In the genomic region with DNA sequence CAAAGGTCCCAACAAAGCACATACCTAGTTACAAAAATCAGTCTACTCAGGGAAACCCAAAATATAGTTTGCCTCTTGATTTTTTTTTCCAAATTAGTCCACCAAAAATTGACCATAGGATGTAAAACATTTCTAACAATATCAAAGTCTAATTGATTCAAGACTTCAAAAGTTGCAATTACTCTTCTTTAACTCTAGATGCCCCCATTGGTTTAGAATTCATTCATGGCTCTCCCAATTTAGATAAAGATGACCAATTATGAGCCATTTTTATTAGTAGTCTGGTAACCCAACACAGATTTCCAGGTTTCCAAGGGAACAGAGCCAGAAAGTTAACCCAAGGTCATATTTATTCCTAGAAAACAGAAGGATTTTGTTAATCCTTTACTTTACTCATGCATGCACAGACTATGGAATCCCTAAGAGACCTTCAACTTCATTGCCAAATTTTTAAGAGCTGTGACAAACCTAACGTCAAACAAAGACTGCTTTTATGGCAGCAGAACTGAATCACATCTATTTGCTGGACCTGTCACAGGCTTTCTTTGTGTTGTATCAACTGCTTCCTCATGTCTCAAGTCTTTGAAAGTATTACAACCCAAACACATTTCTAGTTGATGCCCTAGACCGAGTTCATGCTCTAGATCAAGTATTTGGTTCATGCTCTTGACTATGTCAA, we compare ENCODE assay signal across 2 cellular contexts.
TF ChIP-seq lines count a peak whose summit lies in the region.

No MANE protein-coding gene starts in this region.

TF ChIP-seq in Ishikawa, 13 proteins besides CTCF, POLR2A, EP300 and RAD21 (continued from another document):
- no peak for TF ChIP-seq REST (IDR thresholded peaks at IDR 0.05; ENCODE audit: low read depth)
- no peak for TF ChIP-seq EGR1 (IDR thresholded peaks at IDR 0.05)
- no peak for TF ChIP-seq USF1 (IDR thresholded peaks at IDR 0.05)
- TF ChIP-seq, protein P1, sequence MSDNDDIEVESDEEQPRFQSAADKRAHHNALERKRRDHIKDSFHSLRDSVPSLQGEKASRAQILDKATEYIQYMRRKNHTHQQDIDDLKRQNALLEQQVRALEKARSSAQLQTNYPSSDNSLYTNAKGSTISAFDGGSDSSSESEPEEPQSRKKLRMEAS (IDR thresholded peaks at IDR 0.05): no peak
- TF ChIP-seq CEBPB (IDR thresholded peaks at IDR 0.05): no peak
- TF ChIP-seq TEAD4 (IDR thresholded peaks at IDR 0.05): no peak

TF ChIP-seq in K562, 482 proteins besides CTCF, POLR2A, EP300 and RAD21 (continued from another document):
- TF ChIP-seq, protein P2, sequence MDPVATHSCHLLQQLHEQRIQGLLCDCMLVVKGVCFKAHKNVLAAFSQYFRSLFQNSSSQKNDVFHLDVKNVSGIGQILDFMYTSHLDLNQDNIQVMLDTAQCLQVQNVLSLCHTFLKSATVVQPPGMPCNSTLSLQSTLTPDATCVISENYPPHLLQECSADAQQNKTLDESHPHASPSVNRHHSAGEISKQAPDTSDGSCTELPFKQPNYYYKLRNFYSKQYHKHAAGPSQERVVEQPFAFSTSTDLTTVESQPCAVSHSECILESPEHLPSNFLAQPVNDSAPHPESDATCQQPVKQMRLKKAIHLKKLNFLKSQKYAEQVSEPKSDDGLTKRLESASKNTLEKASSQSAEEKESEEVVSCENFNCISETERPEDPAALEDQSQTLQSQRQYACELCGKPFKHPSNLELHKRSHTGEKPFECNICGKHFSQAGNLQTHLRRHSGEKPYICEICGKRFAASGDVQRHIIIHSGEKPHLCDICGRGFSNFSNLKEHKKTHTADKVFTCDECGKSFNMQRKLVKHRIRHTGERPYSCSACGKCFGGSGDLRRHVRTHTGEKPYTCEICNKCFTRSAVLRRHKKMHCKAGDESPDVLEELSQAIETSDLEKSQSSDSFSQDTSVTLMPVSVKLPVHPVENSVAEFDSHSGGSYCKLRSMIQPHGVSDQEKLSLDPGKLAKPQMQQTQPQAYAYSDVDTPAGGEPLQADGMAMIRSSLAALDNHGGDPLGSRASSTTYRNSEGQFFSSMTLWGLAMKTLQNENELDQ (CRISPR knock-in tag; IDR thresholded peaks at IDR 0.05; ENCODE audit: borderline replicate concordance): no peak
- TF ChIP-seq CXXC5 (CRISPR knock-in tag; IDR thresholded peaks at IDR 0.05) (no peak), PCBP2 (IDR thresholded peaks at IDR 0.05; ENCODE audit: low read depth, low read length, poor library complexity, severe bottlenecking) (no peak), BRCA1 (IDR thresholded peaks at IDR 0.05) (no peak), BRCA1 (CRISPR knock-in tag; IDR thresholded peaks at IDR 0.05) (no peak)
